In the genomic region with DNA sequence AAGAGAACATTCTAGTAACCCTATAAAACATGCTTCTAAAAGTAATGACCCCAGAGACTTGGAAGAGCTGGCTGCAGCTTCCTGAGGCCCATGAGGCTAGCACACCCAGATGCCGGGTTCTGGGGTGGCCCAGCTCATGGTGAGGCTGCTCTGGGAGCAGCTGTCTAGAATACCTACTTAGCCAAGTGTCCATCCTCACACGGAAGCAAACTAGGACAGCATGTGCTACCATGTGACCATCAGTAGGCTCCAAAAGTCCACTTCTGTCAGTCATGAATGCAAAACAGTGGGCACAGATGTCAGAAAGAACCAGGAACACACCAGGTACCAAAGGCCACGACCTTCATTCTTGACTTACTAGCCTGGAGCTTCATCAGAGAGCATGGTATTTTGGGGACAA, we compare ENCODE assay signal across 18 cellular contexts.
"Had no signal": no experiment of that assay in that cellular context is flagged by ENCODE, and none has a peak within 500 bp of the region (broad histone marks: within the 10 kb centered on the region; RNA-seq: fewer than 3 reads in every experiment).

No MANE protein-coding gene starts in this region.

- H3K4me3 ChIP-seq: coronary artery, heart left ventricle, right lobe of liver had no signal

- H3K36me3 ChIP-seq: right lobe of liver had no signal

- H3K4me1 ChIP-seq: right lobe of liver had no signal

- H3K36me3 Mint-ChIP-seq: activated naive CD4-positive, alpha-beta T cell treated with anti-CD3 and anti-CD28 coated beads, Interleukin-2, amount 50 U/mL, for 72 hours; stimulated activated memory B cell treated with anti-CD40 and anti-IgM and Interleukin-4, amounts not matched to agents 10 μg/mL and 1 μg/mL and 100 μg/mL, for 72 hours had no signal

- ATAC-seq: activated CD8-positive, alpha-beta T cell treated with anti-CD3 and anti-CD28 coated beads, Interleukin-2, amount 10 ng/mL, durations not matched to agents 7 days and 5 days; activated naive CD4-positive, alpha-beta T cell treated with anti-CD3 and anti-CD28 coated beads, Interleukin-2, amount 50 U/mL, for 72 hours; heart left ventricle; right lobe of liver; stimulated activated memory B cell treated with anti-CD40 and anti-IgM and Interleukin-4, amounts not matched to agents 10 μg/mL and 1 μg/mL and 100 μg/mL, for 72 hours had no signal

- H3K27me3 ChIP-seq: heart left ventricle, right lobe of liver had no signal

- H3K27ac Mint-ChIP-seq: activated B cell treated with CpG ODN at 0.5 μM for 24 hours; activated CD4-positive, alpha-beta T cell treated with anti-CD3 and anti-CD28 coated beads, Interleukin-2, amount 10 ng/mL, durations not matched to agents 24 days and 14 days; activated CD8-positive, alpha-beta T cell treated with anti-CD3 and anti-CD28 coated beads, Interleukin-2, amount 10 ng/mL, durations not matched to agents 7 days and 5 days; stimulated activated memory B cell treated with anti-CD40 and anti-IgM and Interleukin-4, amounts not matched to agents 10 μg/mL and 1 μg/mL and 100 μg/mL, for 72 hours had no signal

- H3K4me1 Mint-ChIP-seq: activated B cell treated with CpG ODN at 0.5 μM for 24 hours; activated CD4-positive, alpha-beta T cell treated with anti-CD3 and anti-CD28 coated beads, Interleukin-2, amount 10 ng/mL, durations not matched to agents 24 days and 14 days; stimulated activated memory B cell treated with anti-CD40 and anti-IgM and Interleukin-4, amounts not matched to agents 10 μg/mL and 1 μg/mL and 100 μg/mL, for 72 hours had no signal

- H3K9me3 Mint-ChIP-seq: activated CD4-positive, alpha-beta T cell treated with anti-CD3 and anti-CD28 coated beads, Interleukin-2, amount 10 ng/mL, durations not matched to agents 24 days and 14 days; activated naive CD4-positive, alpha-beta T cell treated with anti-CD3 and anti-CD28 coated beads, Interleukin-2, amount 50 U/mL, for 72 hours; neural crest cell; stimulated activated memory B cell treated with anti-CD40 and anti-IgM and Interleukin-4, amounts not matched to agents 10 μg/mL and 1 μg/mL and 100 μg/mL, for 72 hours had no signal

- DNase-seq: activated B cell treated with CpG ODN at 0.5 μM for 24 hours; activated CD4-positive, alpha-beta T cell treated with anti-CD3 and anti-CD28 coated beads, Interleukin-2, amount 10 ng/mL, durations not matched to agents 24 days and 14 days; activated CD8-positive, alpha-beta memory T cell treated with anti-CD3 and anti-CD28 coated beads, Interleukin-2, amount 50 U/mL, for 4 hours; activated CD8-positive, alpha-beta T cell treated with anti-CD3 and anti-CD28 coated beads, Interleukin-2, amount 10 ng/mL, durations not matched to agents 7 days and 5 days; activated gamma-delta T cell; activated T-cell treated with anti-CD3 and anti-CD28 coated beads, Interleukin-2, amount 50 U/mL, for 48 hours; caudate nucleus; foreskin melanocyte; heart left ventricle; right lobe of liver; stimulated activated CD4-positive, alpha-beta T cell treated with anti-CD3 and anti-CD28 coated beads, Interleukin-12 subunit alpha, Interleukin-12 subunit beta, amount 100 ng/mL, for 4 hours; stimulated activated CD4-positive, alpha-beta T cell treated with anti-CD3 and anti-CD28 coated beads, Interleukin-2, amount 100 ng/mL, for 24 hours had no signal

- H3K9me3 ChIP-seq: right lobe of liver had no signal

- H3K27ac ChIP-seq: right lobe of liver had no signal

- H3K4me3 Mint-ChIP-seq: activated B cell treated with CpG ODN at 0.5 μM for 24 hours; activated CD4-positive, alpha-beta T cell treated with anti-CD3 and anti-CD28 coated beads, Interleukin-2, amount 10 ng/mL, durations not matched to agents 24 days and 14 days; activated CD8-positive, alpha-beta T cell treated with anti-CD3 and anti-CD28 coated beads, Interleukin-2, amount 10 ng/mL, durations not matched to agents 7 days and 5 days; neural crest cell; stimulated activated memory B cell treated with anti-CD40 and anti-IgM and Interleukin-4, amounts not matched to agents 10 μg/mL and 1 μg/mL and 100 μg/mL, for 72 hours had no signal

- FAIRE-seq: endothelial cell of umbilical vein, TTC549 had no signal

- H3K27me3 Mint-ChIP-seq: activated CD4-positive, alpha-beta T cell treated with anti-CD3 and anti-CD28 coated beads, Interleukin-2, amount 10 ng/mL, durations not matched to agents 24 days and 14 days had no signal
